8 cellular contexts compared by ENCODE assay signal in the genomic region with DNA sequence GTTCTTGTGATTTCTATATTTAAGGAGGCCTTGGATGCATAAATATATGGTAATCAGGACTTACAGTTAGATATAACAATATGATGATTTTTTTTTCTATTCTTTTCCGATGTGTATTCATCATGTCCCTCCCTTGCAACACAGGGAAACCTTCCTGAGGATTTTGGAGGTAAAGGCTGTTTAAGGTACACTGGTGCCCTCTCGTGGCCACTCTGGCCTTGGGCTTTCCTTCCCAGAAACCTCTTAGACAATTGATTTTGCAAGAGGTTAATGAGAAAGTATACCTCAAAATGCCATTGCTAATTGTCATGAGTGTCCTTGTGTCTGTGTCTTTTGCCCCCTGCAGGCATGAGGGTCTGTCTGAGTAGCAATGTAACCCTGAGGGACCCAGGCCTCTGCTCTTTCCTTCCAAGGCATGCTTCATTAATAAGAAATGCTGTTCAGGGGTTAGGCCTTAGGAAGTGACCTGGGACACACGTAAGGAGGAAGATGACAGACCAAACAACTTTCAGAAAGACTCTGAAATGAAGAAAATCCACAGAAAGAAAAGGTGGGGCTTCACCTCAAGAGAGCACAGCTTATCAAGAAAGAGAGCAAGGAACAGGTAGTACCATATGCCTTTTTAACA.
DNase-seq lines count a peak whose midpoint lies in the region; ATAC-seq and TF ChIP-seq lines count a peak whose summit lies in the region.

No MANE protein-coding gene starts in this region.

- H3K4me3 Mint-ChIP-seq in osteocyte (ENCODE audit: unreplicated experiment), result no peak overlapping the region

- TF ChIP-seq CTCF in foreskin keratinocyte (conservative IDR thresholded peaks at IDR 0.05) (peak; percentile 95), osteocyte (IDR thresholded peaks at IDR 0.05) (peak; percentile 90)

- H3K36me3 Mint-ChIP-seq in osteocyte (ENCODE audit: unreplicated experiment), result no peaks in the 10 kb centered on the region

- ATAC-seq in foreskin keratinocyte (peak; percentile 81), GM19455 (IDR thresholded peaks at IDR 0.05; ENCODE audit: unreplicated experiment) (no peak), HG02763 (IDR thresholded peaks at IDR 0.05; ENCODE audit: unreplicated experiment) (no peak)

- H3K9me3 Mint-ChIP-seq in osteocyte (ENCODE audit: unreplicated experiment), result no peaks in the 10 kb centered on the region

- H3K4me1 ChIP-seq in foreskin keratinocyte, result peaks cover 17% of the 10 kb centered on the region

- H3K27ac Mint-ChIP-seq in osteocyte (ENCODE audit: unreplicated experiment), result no peak overlapping the region

- peaks cover 4% of the 10 kb centered on the region for H3K27me3 Mint-ChIP-seq in osteocyte (ENCODE audit: unreplicated experiment)

- H3K27ac ChIP-seq in foreskin keratinocyte, result no peak overlapping the region

- no peaks in the 10 kb centered on the region for H3K27me3 ChIP-seq in foreskin keratinocyte

- H3K4me1 Mint-ChIP-seq in osteocyte (ENCODE audit: unreplicated experiment), result peaks cover 14% of the 10 kb centered on the region

- peak; percentile 57 for DNase-seq in DMS114 treated with DMSO at 0.1 percent for 48 hours (lab: John Stamatoyannopoulos, UW; ENCODE audit: unreplicated experiment)
- peak; percentile 69 for DNase-seq in HS-27A (ENCODE audit: low read depth)
- peak; percentile 44 for DNase-seq in NCI-H526 treated with DMSO at 0.1 percent for 48 hours (lab: John Stamatoyannopoulos, UW)
- peak; percentile 16 for DNase-seq in activated T-cell treated with anti-CD3 and anti-CD28 coated beads for 24 hours (ENCODE audit: low read depth)
- peak; percentile 37 to 67 for DNase-seq in foreskin keratinocyte
- no peak for DNase-seq in osteocyte (ENCODE audit: extremely low spot score, unreplicated experiment)
